In genomic region chr9:98359569-98359968, GRCh38 we compare ENCODE assay signal across 27 cellular contexts.
"Had no signal": no experiment of that assay in that cellular context is flagged by ENCODE, and none has a peak within 500 bp of the region (broad histone marks: within the 10 kb centered on the region; RNA-seq: fewer than 3 reads in every experiment).

No MANE protein-coding gene starts in this region.

- H3K27me3 ChIP-seq: ascending aorta, brain microvascular endothelial cell, dorsolateral prefrontal cortex, right atrium auricular region, thyroid gland, upper lobe of left lung, vagina had no signal

- H3K27ac ChIP-seq: ascending aorta, brain microvascular endothelial cell, coronary artery, neutrophil, parathyroid adenoma, right atrium auricular region, stomach, thyroid gland, vagina had no signal

- H3K4me1 Mint-ChIP-seq: activated B cell treated with CpG ODN at 0.5 μM for 24 hours; immature natural killer cell; naive thymus-derived CD8-positive, alpha-beta T cell had no signal

- DNase-seq: activated B cell treated with CpG ODN at 0.5 μM for 24 hours; activated CD8-positive, alpha-beta T cell treated with anti-CD3 and anti-CD28 coated beads, Interleukin-2, amount 10 ng/mL, durations not matched to agents 7 days and 5 days; activated effector memory CD4-positive, alpha-beta T cell treated with Interleukin-2 at 50 U/mL for 16 hours; activated naive CD4-positive, alpha-beta T cell treated with Interleukin-2 at 50 U/mL for 16 hours; brain microvascular endothelial cell; dorsolateral prefrontal cortex; effector memory CD8-positive, alpha-beta T cell; foreskin fibroblast; hypothalamus; immature natural killer cell; mesenchymal stem cell; naive thymus-derived CD8-positive, alpha-beta T cell; stimulated activated CD4-positive, alpha-beta T cell treated with anti-CD3 and anti-CD28 coated beads, Interleukin-15, amount 100 ng/mL, for 24 hours; stimulated activated CD4-positive, alpha-beta T cell treated with anti-CD3 and anti-CD28 coated beads, Interleukin-2, amount 100 ng/mL, for 24 hours; stimulated activated naive B cell treated with anti-CD40 and anti-IgM and Interleukin-4, amounts not matched to agents 10 μg/mL and 1 μg/mL and 100 μg/mL, for 72 hours; stomach; T-helper 1 cell; thyroid gland had no signal

- H3K36me3 ChIP-seq: ascending aorta, brain microvascular endothelial cell, neutrophil, right atrium auricular region, stomach, thyroid gland, upper lobe of left lung, vagina had no signal

- H3K36me3 Mint-ChIP-seq: activated naive CD8-positive, alpha-beta T cell; immature natural killer cell; naive thymus-derived CD8-positive, alpha-beta T cell had no signal

- H3K4me3 Mint-ChIP-seq: activated B cell treated with CpG ODN at 0.5 μM for 24 hours; activated CD8-positive, alpha-beta T cell treated with anti-CD3 and anti-CD28 coated beads, Interleukin-2, amount 10 ng/mL, durations not matched to agents 7 days and 5 days; activated naive CD8-positive, alpha-beta T cell; effector memory CD8-positive, alpha-beta T cell; immature natural killer cell; naive thymus-derived CD8-positive, alpha-beta T cell; stimulated activated naive B cell treated with anti-CD40 and anti-IgM and Interleukin-4, amounts not matched to agents 10 μg/mL and 1 μg/mL and 100 μg/mL, for 72 hours; T-helper 2 cell treated with Interferon-gamma antibody and Interleukin-4, amounts not matched to agents 5 μg/mL and 100 μg/mL, for 36 hours had no signal

- H3K9me3 Mint-ChIP-seq: activated B cell treated with CpG ODN at 0.5 μM for 24 hours; effector memory CD8-positive, alpha-beta T cell; immature natural killer cell; stimulated activated naive B cell treated with anti-CD40 and anti-IgM and Interleukin-4, amounts not matched to agents 10 μg/mL and 1 μg/mL and 100 μg/mL, for 72 hours; T-helper 2 cell treated with Interferon-gamma antibody and Interleukin-4, amounts not matched to agents 5 μg/mL and 100 μg/mL, for 36 hours had no signal

- H3K27me3 Mint-ChIP-seq: activated naive CD8-positive, alpha-beta T cell had no signal

- H3K4me1 ChIP-seq: ascending aorta, parathyroid adenoma, right atrium auricular region, stomach, vagina had no signal

- H3K27ac Mint-ChIP-seq: activated B cell treated with CpG ODN at 0.5 μM for 24 hours; activated CD8-positive, alpha-beta T cell treated with anti-CD3 and anti-CD28 coated beads, Interleukin-2, amount 10 ng/mL, durations not matched to agents 7 days and 5 days; activated naive CD8-positive, alpha-beta T cell; effector memory CD8-positive, alpha-beta T cell; immature natural killer cell; naive thymus-derived CD8-positive, alpha-beta T cell; stimulated activated naive B cell treated with anti-CD40 and anti-IgM and Interleukin-4, amounts not matched to agents 10 μg/mL and 1 μg/mL and 100 μg/mL, for 72 hours; T-helper 2 cell treated with Interferon-gamma antibody and Interleukin-4, amounts not matched to agents 5 μg/mL and 100 μg/mL, for 36 hours had no signal

- ATAC-seq: activated CD8-positive, alpha-beta T cell treated with anti-CD3 and anti-CD28 coated beads, Interleukin-2, amount 10 ng/mL, durations not matched to agents 7 days and 5 days; effector memory CD8-positive, alpha-beta T cell; naive thymus-derived CD8-positive, alpha-beta T cell; stimulated activated naive B cell treated with anti-CD40 and anti-IgM and Interleukin-4, amounts not matched to agents 10 μg/mL and 1 μg/mL and 100 μg/mL, for 72 hours had no signal

- H3K9me3 ChIP-seq: ascending aorta, neutrophil, right atrium auricular region, thyroid gland, vagina had no signal

- H3K4me3 ChIP-seq: ascending aorta, coronary artery, dorsolateral prefrontal cortex, right atrium auricular region, stomach, thyroid gland, upper lobe of left lung, vagina had no signal
